Comparison of ENCODE assay signal across 8 cellular contexts in genomic region chr9:109401169-109401989, GRCh38.
A peak's percentile ranks its signal among the peaks of the same experiment; 100 is the strongest.
DNase-seq lines count a peak whose midpoint lies in the region; ATAC-seq and TF ChIP-seq lines count a peak whose summit lies in the region.

No MANE protein-coding gene starts in this region.

- peaks cover 5% of the 10 kb centered on the region for H3K27me3 Mint-ChIP-seq in brain

- TF ChIP-seq CTCF in brain (conservative IDR thresholded peaks at IDR 0.05) (peak; percentile 70 to 78), thyroid gland (IDR thresholded peaks at IDR 0.05) (peak; percentile 19 to 82 (median 66))

- 61 to 66% methylated on average over 13 of the region's 13 CpGs for WGBS in thyroid gland, 2 donors

- no peaks in the 10 kb centered on the region for H3K27me3 ChIP-seq in thyroid gland

- ATAC-seq in HG03045 (IDR thresholded peaks at IDR 0.05; ENCODE audit: unreplicated experiment) (peak; percentile 37), HG03097 (IDR thresholded peaks at IDR 0.05; ENCODE audit: low FRiP score, unreplicated experiment) (no peak)

- no peak overlapping the region for H3K4me3 ChIP-seq in thyroid gland (replicated peaks in 1 of 3)

- H3K4me3 Mint-ChIP-seq in brain: no peak overlapping the region

- no peak overlapping the region for H3K27ac Mint-ChIP-seq in brain

- peaks cover 0 to 12% (median 0%) of the 10 kb centered on the region in 5 experiments for H3K9me3 Mint-ChIP-seq in brain

- H3K36me3 ChIP-seq in thyroid gland: peaks cover 0 to 10% of the 10 kb centered on the region in 2 donors

- H3K4me1 Mint-ChIP-seq in brain: peaks cover 15% of the 10 kb centered on the region

- H3K27ac ChIP-seq in thyroid gland: no peak overlapping the region

- intact Hi-C loops in thyroid gland (cut with DNase I): no loop called here

- no peaks in the 10 kb centered on the region for H3K9me3 ChIP-seq in thyroid gland

- in situ Hi-C loops in ACHN (cut with HindIII; ENCODE audit: low pct_ligation_motif_present, low pct_unique_long_range_greater_than_20kb, low sequenced_read_pairs): no loop called here

- no peaks in the 10 kb centered on the region for H3K36me3 Mint-ChIP-seq in brain

- no peak for TF ChIP-seq POLR2A in thyroid gland (IDR thresholded peaks at IDR 0.05)

- DNase-seq in ACHN: peak; percentile 55
- peak; percentile 73 for DNase-seq in ELR (ENCODE audit: low read depth)
- DNase-seq in NCI-H748 (lab: John Stamatoyannopoulos, UW; ENCODE audit: unreplicated experiment): peak; percentile 80
- peak; percentile 84 for DNase-seq in left kidney (ENCODE audit: low read depth, low spot score)
- DNase-seq in thyroid gland: peak; percentile 67 to 78

- no peaks in the 10 kb centered on the region for H3K4me1 ChIP-seq in thyroid gland
